1 cellular context compared by ENCODE assay signal in genomic region chr1:240092301-240093119, GRCh38.
TF ChIP-seq lines count a peak whose summit lies in the region.

No MANE protein-coding gene starts in this region.

TF ChIP-seq in WTC11, 78 proteins besides CTCF, POLR2A, EP300 and RAD21 (continued from another document):
- TF ChIP-seq MAX (CRISPR knock-in tag; IDR thresholded peaks at IDR 0.05) = 0 out of 2 replicates have a peak, but pooled peaks have one; percentile 12
- no peak for TF ChIP-seq ZNF281 (CRISPR knock-in tag; IDR thresholded peaks at IDR 0.05)
- no peak for TF ChIP-seq ZNF425 (CRISPR knock-in tag; conservative IDR thresholded peaks at IDR 0.05)
- no peak for TF ChIP-seq GABPB1 (CRISPR knock-in tag; IDR thresholded peaks at IDR 0.05)
- TF ChIP-seq EMX1 (CRISPR knock-in tag; IDR thresholded peaks at IDR 0.05) = no peak
- no peak for TF ChIP-seq TEAD1 (CRISPR knock-in tag; IDR thresholded peaks at IDR 0.05)
- TF ChIP-seq AFF4 (CRISPR knock-in tag; IDR thresholded peaks at IDR 0.05; ENCODE audit: borderline replicate concordance) = no peak
- TF ChIP-seq STAT6 (CRISPR knock-in tag; conservative IDR thresholded peaks at IDR 0.05; ENCODE audit: low read depth) = no peak
- TF ChIP-seq USF1 (CRISPR knock-in tag; IDR thresholded peaks at IDR 0.05) = no peak
- TF ChIP-seq ZBTB21 (CRISPR knock-in tag; IDR thresholded peaks at IDR 0.05; ENCODE audit: borderline replicate concordance) = no peak
- no peak for TF ChIP-seq E2F4 (CRISPR knock-in tag; IDR thresholded peaks at IDR 0.05; ENCODE audit: borderline replicate concordance, low read depth)
- no peak for TF ChIP-seq FOXK1 (CRISPR knock-in tag; IDR thresholded peaks at IDR 0.05)
- TF ChIP-seq OVOL2 (CRISPR knock-in tag; IDR thresholded peaks at IDR 0.05; ENCODE audit: borderline replicate concordance) = no peak
- TF ChIP-seq IRF1 (CRISPR knock-in tag; IDR thresholded peaks at IDR 0.05) = no peak
- TF ChIP-seq ZBTB43 (CRISPR knock-in tag; IDR thresholded peaks at IDR 0.05) = no peak
- TF ChIP-seq GTF2I (CRISPR knock-in tag; conservative IDR thresholded peaks at IDR 0.05) = no peak
- TF ChIP-seq ZNF121 (CRISPR knock-in tag; IDR thresholded peaks at IDR 0.05) = no peak
- no peak for TF ChIP-seq JUN (CRISPR knock-in tag; IDR thresholded peaks at IDR 0.05)
- TF ChIP-seq SMAD3 (CRISPR knock-in tag; IDR thresholded peaks at IDR 0.05; ENCODE audit: borderline replicate concordance) = no peak
- TF ChIP-seq ZNF416 (CRISPR knock-in tag; IDR thresholded peaks at IDR 0.05) = no peak
- TF ChIP-seq ESRRA (CRISPR knock-in tag; IDR thresholded peaks at IDR 0.05; ENCODE audit: borderline replicate concordance) = no peak
- TF ChIP-seq ZNF263 (CRISPR knock-in tag; IDR thresholded peaks at IDR 0.05; ENCODE audit: low read depth) = no peak
- TF ChIP-seq PRDM15 (CRISPR knock-in tag; IDR thresholded peaks at IDR 0.05) = no peak
- no peak for TF ChIP-seq ATF2 (CRISPR knock-in tag; IDR thresholded peaks at IDR 0.05; ENCODE audit: borderline replicate concordance, low read depth)
